ENCODE assay signal across 1 cellular context in the genomic region with DNA sequence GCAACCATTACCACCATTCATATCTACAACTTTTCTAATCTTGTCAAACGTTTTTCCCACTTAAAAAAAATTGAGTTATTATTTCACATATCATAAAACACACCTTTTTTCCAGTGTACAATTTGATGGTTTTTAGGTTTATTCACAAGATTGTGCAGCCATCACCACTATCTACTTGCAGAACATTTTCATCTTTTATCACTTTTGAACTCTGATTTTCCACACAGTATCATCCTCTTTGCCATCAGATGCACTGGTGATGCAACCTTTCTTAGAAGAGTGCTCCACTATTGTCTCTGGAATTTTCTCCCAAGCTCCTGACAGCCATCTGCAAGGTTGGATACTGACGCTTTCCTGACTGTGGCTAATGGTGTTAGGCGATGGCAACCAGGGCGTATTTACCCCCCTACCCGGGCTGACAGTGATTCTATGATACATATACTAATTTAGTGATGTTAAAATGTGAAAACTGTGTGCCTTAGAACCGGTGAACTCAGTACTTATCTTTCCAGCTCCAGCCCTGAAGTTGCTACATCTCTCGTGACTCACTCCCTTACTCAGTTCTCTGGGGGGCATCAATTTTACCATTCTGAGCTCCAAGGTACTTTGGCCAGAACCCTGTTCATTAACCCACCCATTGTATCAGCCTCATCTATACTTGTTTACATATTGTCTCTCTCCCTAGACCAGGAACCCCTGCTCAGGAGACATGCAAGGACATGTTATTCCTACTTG.
TF ChIP-seq lines count a peak whose summit lies in the region.

No MANE protein-coding gene starts in this region.

TF ChIP-seq in K562, 482 proteins besides CTCF, POLR2A, EP300 and RAD21:
- TF ChIP-seq ARID1B (IDR thresholded peaks at IDR 0.05) (0 out of 2 replicates have a peak, but pooled peaks have one; percentile 27), CBFA2T3 (IDR thresholded peaks at IDR 0.05) (peak; percentile 12; the same call in 1 of the 2 replicates), FOSL1 (tag; conservative IDR thresholded peaks at IDR 0.05) (peak; percentile 73), CEBPB (tag; IDR thresholded peaks at IDR 0.05) (peak; percentile 84), TCF3 (CRISPR knock-in tag; IDR thresholded peaks at IDR 0.05) (peak; percentile 11; the same call in 1 of the 2 replicates), HNRNPLL (IDR thresholded peaks at IDR 0.05; ENCODE audit: low read depth, low read length, poor library complexity, severe bottlenecking) (no peak), CEBPG (CRISPR knock-in tag; IDR thresholded peaks at IDR 0.05) (no peak), CEBPG (tag; conservative IDR thresholded peaks at IDR 0.05 in 1 of 2, IDR thresholded peaks at IDR 0.05 in 1 of 2) (peak; percentile 64 to 67; a peak in 2 of 4 replicates)
- TF ChIP-seq, protein P1, sequence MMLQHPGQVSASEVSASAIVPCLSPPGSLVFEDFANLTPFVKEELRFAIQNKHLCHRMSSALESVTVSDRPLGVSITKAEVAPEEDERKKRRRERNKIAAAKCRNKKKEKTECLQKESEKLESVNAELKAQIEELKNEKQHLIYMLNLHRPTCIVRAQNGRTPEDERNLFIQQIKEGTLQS (IDR thresholded peaks at IDR 0.05) = peak; percentile 72
- TF ChIP-seq, protein P1 (CRISPR knock-in tag; conservative IDR thresholded peaks at IDR 0.05) = no peak
- TF ChIP-seq, protein P2, sequence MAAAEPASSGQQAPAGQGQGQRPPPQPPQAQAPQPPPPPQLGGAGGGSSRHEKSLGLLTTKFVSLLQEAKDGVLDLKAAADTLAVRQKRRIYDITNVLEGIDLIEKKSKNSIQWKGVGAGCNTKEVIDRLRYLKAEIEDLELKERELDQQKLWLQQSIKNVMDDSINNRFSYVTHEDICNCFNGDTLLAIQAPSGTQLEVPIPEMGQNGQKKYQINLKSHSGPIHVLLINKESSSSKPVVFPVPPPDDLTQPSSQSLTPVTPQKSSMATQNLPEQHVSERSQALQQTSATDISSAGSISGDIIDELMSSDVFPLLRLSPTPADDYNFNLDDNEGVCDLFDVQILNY (CRISPR knock-in tag; IDR thresholded peaks at IDR 0.05) = no peak
- TF ChIP-seq, protein P3, sequence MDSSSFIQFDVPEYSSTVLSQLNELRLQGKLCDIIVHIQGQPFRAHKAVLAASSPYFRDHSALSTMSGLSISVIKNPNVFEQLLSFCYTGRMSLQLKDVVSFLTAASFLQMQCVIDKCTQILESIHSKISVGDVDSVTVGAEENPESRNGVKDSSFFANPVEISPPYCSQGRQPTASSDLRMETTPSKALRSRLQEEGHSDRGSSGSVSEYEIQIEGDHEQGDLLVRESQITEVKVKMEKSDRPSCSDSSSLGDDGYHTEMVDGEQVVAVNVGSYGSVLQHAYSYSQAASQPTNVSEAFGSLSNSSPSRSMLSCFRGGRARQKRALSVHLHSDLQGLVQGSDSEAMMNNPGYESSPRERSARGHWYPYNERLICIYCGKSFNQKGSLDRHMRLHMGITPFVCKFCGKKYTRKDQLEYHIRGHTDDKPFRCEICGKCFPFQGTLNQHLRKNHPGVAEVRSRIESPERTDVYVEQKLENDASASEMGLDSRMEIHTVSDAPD (CRISPR knock-in tag; IDR thresholded peaks at IDR 0.05) = no peak
